21 cellular contexts compared by ENCODE assay signal in the genomic region with DNA sequence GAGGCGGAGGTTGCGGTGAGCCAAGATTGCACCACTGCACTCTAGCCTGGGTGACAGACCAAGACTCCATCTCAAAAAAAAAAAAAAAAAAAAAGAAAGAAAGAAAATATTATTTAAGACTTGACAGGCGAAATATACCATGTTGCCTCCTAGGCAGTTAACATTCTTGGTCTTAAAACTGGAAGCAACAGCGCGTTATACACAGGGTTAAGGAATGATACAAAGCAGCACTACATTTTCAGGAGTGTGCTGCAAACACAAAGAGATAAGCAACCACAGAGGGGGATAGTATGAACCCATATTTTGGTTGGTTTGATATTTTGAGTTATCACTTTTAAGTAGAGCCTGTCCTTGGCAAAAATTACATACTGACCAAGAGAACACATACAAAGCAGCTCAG.
"Had no signal": no experiment of that assay in that cellular context is flagged by ENCODE, and none has a peak within 500 bp of the region (broad histone marks: within the 10 kb centered on the region; RNA-seq: fewer than 3 reads in every experiment).

No MANE protein-coding gene starts in this region.

- H3K27me3 ChIP-seq: right lobe of liver, tibial nerve, uterus had no signal

- H3K4me3 ChIP-seq: lower lobe of right lung, psoas muscle, right lobe of liver, smooth muscle cell, tibial nerve, uterus had no signal

- H3K4me2 ChIP-seq: smooth muscle cell had no signal

- H3K27ac ChIP-seq: lower lobe of right lung, parathyroid adenoma, psoas muscle, right lobe of liver, tibial nerve, uterus had no signal

- H2AFZ ChIP-seq: parathyroid adenoma had no signal

- H3K36me3 ChIP-seq: lower lobe of right lung, right lobe of liver, tibial nerve, uterus had no signal

- DNase-seq: islet precursor cell; lower lobe of right lung; mammary epithelial cell; mesenchymal stem cell; naive thymus-derived CD8-positive, alpha-beta T cell; nucleus accumbens; psoas muscle; right lobe of liver; stimulated activated CD4-positive, alpha-beta T cell treated with anti-CD3 and anti-CD28 coated beads, Interleukin-1b, Interleukin-23, amount 100 ng/mL, for 48 hours; stimulated activated CD4-positive, alpha-beta T cell treated with anti-CD3 and anti-CD28 coated beads, Interleukin-2, amount 100 ng/mL, for 48 hours; stimulated activated CD4-positive, alpha-beta T cell treated with anti-CD3 and anti-CD28 coated beads, Interleukin-4, amount 100 ng/mL, for 4 hours; stimulated activated CD8-positive, alpha-beta memory T cell treated with anti-CD3 and anti-CD28 coated beads, Interleukin-4, amount 100 ng/mL, for 48 hours; stimulated activated naive CD4-positive, alpha-beta T cell treated with Interleukin-2 at 50 U/mL for 16 hours; stimulated activated naive CD8-positive, alpha-beta T cell treated with anti-CD3 and anti-CD28 coated beads, Interleukin-15, amount 100 ng/mL, for 72 hours; substantia nigra; uterus had no signal

- ATAC-seq: left lobe of liver; lower lobe of right lung; naive thymus-derived CD8-positive, alpha-beta T cell; right lobe of liver; stimulated activated memory B cell treated with anti-CD40 and anti-IgM and Interleukin-4, amounts not matched to agents 10 μg/mL and 1 μg/mL and 100 μg/mL, for 72 hours; stimulated activated naive CD8-positive, alpha-beta T cell treated with anti-CD3 and anti-CD28 coated beads, Interleukin-15, amount 100 ng/mL, for 72 hours had no signal

- H3K4me1 ChIP-seq: parathyroid adenoma, uterus had no signal

- H3K9ac ChIP-seq: parathyroid adenoma had no signal

- H3K9me3 ChIP-seq: lower lobe of right lung, psoas muscle, right lobe of liver, tibial nerve, uterus had no signal
